ENCODE assay signal across 1 cellular context in genomic region chr18:57627488-57627887, GRCh38.
TF ChIP-seq lines count a peak whose summit lies in the region.

No MANE protein-coding gene starts in this region.

TF ChIP-seq in IMR-90, 13 proteins besides CTCF, POLR2A, EP300 and RAD21 (continued from another document):
- TF ChIP-seq MAZ (IDR thresholded peaks at IDR 0.05; ENCODE audit: borderline replicate concordance, low read depth, low read length) = no peak
